In the genomic region with DNA sequence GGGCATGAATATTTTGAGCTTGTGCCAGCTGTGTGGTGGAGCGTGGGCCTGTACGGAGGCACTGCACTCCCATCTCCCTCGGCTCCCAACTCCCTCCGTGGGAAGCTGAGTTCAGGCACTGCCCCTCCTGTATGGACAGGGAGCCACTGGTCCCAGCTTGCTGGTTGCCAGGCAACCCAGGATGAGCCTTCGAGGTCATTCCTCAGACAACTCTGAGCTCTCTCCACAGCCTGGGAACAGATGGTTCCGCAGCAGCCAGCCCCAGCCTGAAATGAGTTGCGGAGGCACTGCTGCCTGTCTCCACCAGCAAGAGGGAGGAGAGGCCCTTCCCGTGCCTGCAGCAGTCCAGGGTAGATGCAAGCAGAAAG, we compare ENCODE assay signal across 11 cellular contexts.
DNase-seq lines count a peak whose midpoint lies in the region; ATAC-seq lines count a peak whose summit lies in the region.
"Had no signal": no experiment of that assay in that cellular context is flagged by ENCODE, and none has a peak within 500 bp of the region (broad histone marks: within the 10 kb centered on the region; RNA-seq: fewer than 3 reads in every experiment).

No MANE protein-coding gene starts in this region.

- ATAC-seq in HG02981 (IDR thresholded peaks at IDR 0.05; ENCODE audit: unreplicated experiment), result no peak
- ATAC-seq: GM12878 had no signal

- DNase-seq in NCI-H1417 (lab: John Stamatoyannopoulos, UW) (peak; percentile 24 to 77 (median 57)), NCI-H1417 treated with DMSO at 0.1 percent for 48 hours (lab: John Stamatoyannopoulos, UW) (no peak), amniotic epithelial cell (ENCODE audit: low read depth) (peak; percentile 70), iPS-NIHi11 (ENCODE audit: low spot score) (peak; percentile 48), superior temporal gyrus (ENCODE audit: extremely low spot score) (peak; percentile 47)
- no peak for DNase-seq in activated T-cell treated with anti-CD3 and anti-CD28 coated beads, Interleukin-2, amount 50 U/mL, for 48 hours
- DNase-seq in activated naive CD4-positive, alpha-beta T cell treated with Interleukin-2 at 50 U/mL for 16 hours, result no peak
- DNase-seq: 8988T, Peyer's patch had no signal

Comparison
In these comparisons a context has a peak if more than half of its experiments do, and no peak if none do; other contexts are left out.
1. DNase-seq: peak in NCI-H1417 (3 of 3), amniotic epithelial cell (single experiment), iPS-NIHi11 (single experiment) and superior temporal gyrus (single experiment); none in NCI-H1417 treated with DMSO at 0.1 percent for 48 hours (single experiment), activated T-cell treated with anti-CD3 and anti-CD28 coated beads, Interleukin-2, amount 50 U/mL, for 48 hours (0 of 2) and activated naive CD4-positive, alpha-beta T cell treated with Interleukin-2 at 50 U/mL for 16 hours (single experiment).